In the genomic region with DNA sequence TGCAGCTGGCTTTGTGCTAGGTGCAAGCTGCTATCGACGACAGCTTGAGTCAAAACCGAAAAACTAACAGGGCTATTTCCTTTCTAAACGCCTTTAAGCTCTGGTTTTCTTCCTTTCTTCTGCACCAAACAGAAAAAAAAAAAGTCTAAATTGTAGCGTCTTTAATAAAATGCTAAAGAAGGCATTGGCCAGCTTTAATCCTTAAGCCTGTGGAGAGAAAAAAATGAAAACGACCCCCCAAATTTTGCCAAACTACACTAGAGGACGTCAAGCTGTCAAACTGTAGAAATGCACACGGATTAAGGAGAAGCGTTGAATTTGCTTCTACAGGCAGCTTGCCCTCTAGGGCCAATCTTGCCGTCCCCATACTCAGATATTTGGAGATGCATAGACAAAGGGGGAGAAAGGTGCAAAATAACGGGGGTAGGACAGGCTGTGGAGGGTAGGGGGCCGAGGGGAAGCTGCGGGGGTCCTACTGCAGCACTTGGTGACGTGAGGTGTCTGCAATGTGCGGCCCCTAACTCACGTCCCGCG, we compare ENCODE assay signal across 1 cellular context.
TF ChIP-seq lines count a peak whose summit lies in the region.

No MANE protein-coding gene starts in this region.

TF ChIP-seq in HepG2, 621 proteins besides CTCF, POLR2A, EP300 and RAD21:
- no peak for TF ChIP-seq GLI4 (CRISPR knock-in tag; IDR thresholded peaks at IDR 0.05; ENCODE audit: borderline replicate concordance)
- TF ChIP-seq YY1 (IDR thresholded peaks at IDR 0.05; ENCODE audit: insufficient read depth, insufficient replicate concordance, low read depth, low read length) = no peak
- TF ChIP-seq CHD2 (IDR thresholded peaks at IDR 0.05; ENCODE audit: low read depth, low read length) = peak; percentile 59; the same call in 1 of the 2 replicates
- TF ChIP-seq, protein P1, sequence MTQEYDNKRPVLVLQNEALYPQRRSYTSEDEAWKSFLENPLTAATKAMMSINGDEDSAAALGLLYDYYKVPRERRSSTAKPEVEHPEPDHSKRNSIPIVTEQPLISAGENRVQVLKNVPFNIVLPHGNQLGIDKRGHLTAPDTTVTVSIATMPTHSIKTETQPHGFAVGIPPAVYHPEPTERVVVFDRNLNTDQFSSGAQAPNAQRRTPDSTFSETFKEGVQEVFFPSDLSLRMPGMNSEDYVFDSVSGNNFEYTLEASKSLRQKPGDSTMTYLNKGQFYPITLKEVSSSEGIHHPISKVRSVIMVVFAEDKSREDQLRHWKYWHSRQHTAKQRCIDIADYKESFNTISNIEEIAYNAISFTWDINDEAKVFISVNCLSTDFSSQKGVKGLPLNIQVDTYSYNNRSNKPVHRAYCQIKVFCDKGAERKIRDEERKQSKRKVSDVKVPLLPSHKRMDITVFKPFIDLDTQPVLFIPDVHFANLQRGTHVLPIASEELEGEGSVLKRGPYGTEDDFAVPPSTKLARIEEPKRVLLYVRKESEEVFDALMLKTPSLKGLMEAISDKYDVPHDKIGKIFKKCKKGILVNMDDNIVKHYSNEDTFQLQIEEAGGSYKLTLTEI (CRISPR knock-in tag; conservative IDR thresholded peaks at IDR 0.05) = no peak
- 0 out of 2 replicates have a peak, but pooled peaks have one; percentile 25 for TF ChIP-seq ZNF788 (CRISPR knock-in tag; IDR thresholded peaks at IDR 0.05; ENCODE audit: borderline replicate concordance)
- TF ChIP-seq ZNF777 (CRISPR knock-in tag; IDR thresholded peaks at IDR 0.05) = peak; percentile 15; the same call in 1 of the 2 replicates
- TF ChIP-seq, protein P2, sequence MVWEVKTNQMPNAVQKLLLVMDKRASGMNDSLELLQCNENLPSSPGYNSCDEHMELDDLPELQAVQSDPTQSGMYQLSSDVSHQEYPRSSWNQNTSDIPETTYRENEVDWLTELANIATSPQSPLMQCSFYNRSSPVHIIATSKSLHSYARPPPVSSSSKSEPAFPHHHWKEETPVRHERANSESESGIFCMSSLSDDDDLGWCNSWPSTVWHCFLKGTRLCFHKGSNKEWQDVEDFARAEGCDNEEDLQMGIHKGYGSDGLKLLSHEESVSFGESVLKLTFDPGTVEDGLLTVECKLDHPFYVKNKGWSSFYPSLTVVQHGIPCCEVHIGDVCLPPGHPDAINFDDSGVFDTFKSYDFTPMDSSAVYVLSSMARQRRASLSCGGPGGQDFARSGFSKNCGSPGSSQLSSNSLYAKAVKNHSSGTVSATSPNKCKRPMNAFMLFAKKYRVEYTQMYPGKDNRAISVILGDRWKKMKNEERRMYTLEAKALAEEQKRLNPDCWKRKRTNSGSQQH (CRISPR knock-in tag; IDR thresholded peaks at IDR 0.05; ENCODE audit: low read depth) = no peak
